8 cellular contexts compared by ENCODE assay signal in genomic region chr17:82065638-82066303, GRCh38. TPM values are rescaled to one million over a fixed set of nuclear protein-coding genes. Genes with fewer than 3 reads are reported as not detected.
A peak's percentile ranks its signal among the peaks of the same experiment; 100 is the strongest.
DNase-seq lines count a peak whose midpoint lies in the region; FAIRE-seq and TF ChIP-seq lines count a peak whose summit lies in the region.

Gene DUS1L, minus strand, starts transcription at chr17:82065804. Its CDS starts 745 bp downstream, at chr17:82065059.

- no peaks in the 10 kb centered on the region for H4K20me1 ChIP-seq in mammary epithelial cell (ENCODE audit: insufficient read depth, low read length)

- H3K79me2 ChIP-seq in mammary epithelial cell (ENCODE audit: insufficient read depth, low read length), result peaks cover 28% of the 10 kb centered on the region

- no peak for TF ChIP-seq EP300 in Ishikawa (IDR thresholded peaks at IDR 0.05; ENCODE audit: borderline replicate concordance)

- H3K4me3 ChIP-seq in WERI-Rb-1 (ENCODE audit: low read depth, low read length), result peak within 1 kb of the TSS; percentile 93
- H3K4me3 ChIP-seq in mammary epithelial cell (replicated peaks in 1 of 3; ENCODE audit: insufficient read depth in 1 of 3, low read depth in 2 of 3, low read length in 3 of 3), result peak within 1 kb of the TSS; percentile 69 to 91 (median 75)

- peaks cover 12% of the 10 kb centered on the region for H3K4me1 ChIP-seq in mammary epithelial cell (ENCODE audit: insufficient read depth, low read length)

- H3K36me3 ChIP-seq in WERI-Rb-1, result peaks cover 36% of the 10 kb centered on the region
- peaks cover 3% of the 10 kb centered on the region for H3K36me3 ChIP-seq in mammary epithelial cell (ENCODE audit: insufficient read depth, low read length)

- FAIRE-seq in GM19239 (lab: Jason Lieb, UNC), result peak; percentile 14

- no TSS peak for BruUV-seq in mammary epithelial cell (replicated peaks; lab: Mats Ljungman, UMichigan)

- H3K27ac ChIP-seq in WERI-Rb-1 (peak within 1 kb of the TSS; percentile 72), mammary epithelial cell (ENCODE audit: insufficient read depth, low read depth, low read length) (peak within 1 kb of the TSS; percentile 41)

- no peak within 1 kb of the TSS for H3K9ac ChIP-seq in mammary epithelial cell (ENCODE audit: insufficient read depth, low read length)

- peaks cover 5% of the 10 kb centered on the region for H3K9me3 ChIP-seq in WERI-Rb-1 (ENCODE audit: severe bottlenecking)
- no peaks in the 10 kb centered on the region for H3K9me3 ChIP-seq in mammary epithelial cell (replicated peaks; ENCODE audit: insufficient read depth, low read length)

- TF ChIP-seq CTCF in WERI-Rb-1 (IDR thresholded peaks at IDR 0.05; ENCODE audit: low read depth, low read length) (no peak), mammary epithelial cell (conservative IDR thresholded peaks at IDR 0.05 in 1 of 2, IDR thresholded peaks at IDR 0.05 in 1 of 2; ENCODE audit: extremely low read depth in 1 of 2, insufficient read depth in 1 of 2, low read depth in 1 of 2, low read length in 2 of 2) (no peak)

- in situ Hi-C loops in mammary epithelial cell (cut with MboI; ENCODE audit: low sequenced_read_pairs in 2 of 2), result no loop called here

- dilution Hi-C loops in mammary epithelial cell (cut with HindIII; ENCODE audit: low sequenced_read_pairs), result no loop called here

- WGBS in mammary epithelial cell (ENCODE audit: low coverage, missing lambda C conversion rate), result 31% methylated on average over 29 of the region's 88 CpGs

- peak in 9 of 14 donors; percentile 9 to 77 (median 38) for DNase-seq in C1 segment of cervical spinal cord (lab: John Stamatoyannopoulos, UW)
- DNase-seq in GM19239 (ENCODE audit: insufficient read length, low spot score), result peak; percentile 97
- DNase-seq in WERI-Rb-1, result no peak
- DNase-seq in mammary epithelial cell, result peak; percentile 45
- DNase-seq in iris pigment epithelial cell (ENCODE audit: low read depth), result peak; percentile 46
- DNase-seq in stimulated activated CD4-positive, alpha-beta T cell treated with anti-CD3 and anti-CD28 coated beads, Interleukin-12 subunit alpha, Interleukin-12 subunit beta, amount 100 ng/mL, for 48 hours (ENCODE audit: low read depth in 2 of 3, low spot score in 1 of 3), result peak; percentile 37 to 67 (median 64)
- DNase-seq in NCI-H1694 treated with DMSO at 0.1 percent for 48 hours (lab: John Stamatoyannopoulos, UW), result no peak

- H2AFZ ChIP-seq in mammary epithelial cell (ENCODE audit: low read depth, low read length), result peak within 1 kb of the TSS; percentile 100

- CTCF ChIA-PET in mammary epithelial cell (lab: Charles Lee; ENCODE audit: low non-redundant PET), result interaction anchor here (0.7 kb wide), 1 partner anchor 41 kb away, joined by 3 read pairs; no protein-coding TSS in a partner anchor

- intact Hi-C loops in mammary epithelial cell (cut with micrococcal nuclease), result no loop called here

- H3K4me2 ChIP-seq in mammary epithelial cell (ENCODE audit: insufficient read depth, low read depth, low read length), result peak within 1 kb of the TSS; percentile 99

- no peak for TF ChIP-seq RAD21 in Ishikawa (IDR thresholded peaks at IDR 0.05; ENCODE audit: low read depth)

- H3K27me3 ChIP-seq in WERI-Rb-1 (ENCODE audit: insufficient read depth, low read depth, severe bottlenecking), result no peaks in the 10 kb centered on the region
- no peaks in the 10 kb centered on the region for H3K27me3 ChIP-seq in mammary epithelial cell (ENCODE audit: insufficient read depth, low read length)

TF ChIP-seq in Ishikawa, 13 proteins besides CTCF, POLR2A, EP300 and RAD21:
- peak; percentile 30; the same call in 1 of the 2 replicates for TF ChIP-seq EGR1 (IDR thresholded peaks at IDR 0.05)
- peak; percentile 65 for TF ChIP-seq USF1 (IDR thresholded peaks at IDR 0.05)
- TF ChIP-seq YY1 (IDR thresholded peaks at IDR 0.05; ENCODE audit: low read depth), result peak; percentile 78
- TF ChIP-seq CREB1 (IDR thresholded peaks at IDR 0.05; ENCODE audit: low read depth), result no peak
- TF ChIP-seq TAF1 (IDR thresholded peaks at IDR 0.05; ENCODE audit: low read depth), result peak; percentile 91
- no peak for TF ChIP-seq FOXM1 (IDR thresholded peaks at IDR 0.05; ENCODE audit: borderline replicate concordance, low read depth)
- TF ChIP-seq TEAD4 (IDR thresholded peaks at IDR 0.05), result 0 out of 2 replicates have a peak, but pooled peaks have one; percentile 18
- TF ChIP-seq CEBPB (IDR thresholded peaks at IDR 0.05), result no peak
- no peak for TF ChIP-seq NFIC (IDR thresholded peaks at IDR 0.05)
- TF ChIP-seq ZBTB7A (IDR thresholded peaks at IDR 0.05; ENCODE audit: low read depth), result 0 out of 2 replicates have a peak, but pooled peaks have one; percentile 28
- TF ChIP-seq TCF12 (IDR thresholded peaks at IDR 0.05; ENCODE audit: low read depth), result no peak
- 0 out of 2 replicates have a peak, but pooled peaks have one; percentile 12 for TF ChIP-seq REST (IDR thresholded peaks at IDR 0.05; ENCODE audit: low read depth)
- peak; percentile 66 for TF ChIP-seq MAX (IDR thresholded peaks at IDR 0.05)

RNA-seq across cellular contexts. Expression of gene DUS1L, which starts in this region (rescaled TPM):
- total RNA-seq in mammary epithelial cell, result 10 to 100 TPM; 59.0 to 94.2 TPM
- polyA plus RNA-seq in mammary epithelial cell, result 65.9 TPM
- 74.3 TPM for polyA minus RNA-seq in mammary epithelial cell

Comparison
In these comparisons a context has a peak if more than half of its experiments do, and no peak if none do; other contexts are left out.
1. DNase-seq: peak in C1 segment of cervical spinal cord (9 of 14), GM19239 (single experiment), mammary epithelial cell (single experiment), iris pigment epithelial cell (single experiment) and stimulated activated CD4-positive, alpha-beta T cell treated with anti-CD3 and anti-CD28 coated beads, Interleukin-12 subunit alpha, Interleukin-12 subunit beta, amount 100 ng/mL, for 48 hours (3 of 3); none in WERI-Rb-1 (single experiment) and NCI-H1694 treated with DMSO at 0.1 percent for 48 hours (single experiment).